13 cellular contexts compared by ENCODE assay signal in the genomic region with DNA sequence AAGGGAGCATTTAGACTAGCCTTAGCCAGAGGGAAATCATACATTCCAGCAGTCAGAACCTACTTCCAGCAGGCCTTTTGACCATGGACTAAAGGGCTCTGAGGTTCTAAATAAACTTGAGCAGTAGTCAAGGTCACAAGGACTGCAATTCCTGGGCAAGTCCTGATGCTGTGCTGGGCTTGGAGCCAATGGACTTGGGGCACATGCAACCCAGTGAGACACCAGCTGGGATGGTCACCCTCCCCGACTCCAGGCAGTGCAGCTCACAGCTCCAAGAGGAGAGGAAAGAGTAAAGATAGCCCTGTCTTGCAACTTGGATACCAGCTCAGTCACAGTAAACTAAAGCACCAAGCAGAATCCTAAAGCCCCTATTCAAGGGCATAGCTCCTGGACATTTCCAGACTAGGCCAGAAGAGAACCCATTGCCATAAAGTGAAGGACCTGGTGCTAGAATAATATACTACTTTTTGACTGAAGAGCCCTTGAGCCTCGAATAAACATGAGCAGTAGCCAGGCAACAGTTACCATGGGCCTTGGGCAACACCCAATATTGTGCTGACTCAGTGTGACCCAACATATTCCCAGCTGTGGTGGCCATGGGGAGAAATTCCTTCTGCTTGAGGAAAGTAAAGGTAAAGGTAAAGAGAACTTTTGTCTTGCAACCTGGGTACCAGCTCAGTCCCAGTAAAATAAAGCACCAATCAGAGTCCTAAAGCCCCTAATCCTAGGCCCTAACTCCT.
A peak's percentile ranks its signal among the peaks of the same experiment; 100 is the strongest.
DNase-seq lines count a peak whose midpoint lies in the region; ATAC-seq, FAIRE-seq and TF ChIP-seq lines count a peak whose summit lies in the region.
"Had no signal": no experiment of that assay in that cellular context is flagged by ENCODE, and none has a peak within 500 bp of the region (broad histone marks: within the 10 kb centered on the region; RNA-seq: fewer than 3 reads in every experiment).

No MANE protein-coding gene starts in this region.

- no peak overlapping the region for H2BK5ac ChIP-seq in H1 (ENCODE audit: low read depth, low read length)

- no peak overlapping the region for H3K56ac ChIP-seq in H1 (replicated peaks; ENCODE audit: insufficient read length, low read depth, low read length)

- WGBS in H1 (ENCODE audit: extremely low coverage in 1 of 2, insufficient coverage in 1 of 2, insufficient read length in 1 of 2, insufficient replicate concordance in 2 of 2, low coverage in 1 of 2, low lambda C conversion rate in 2 of 2, missing lambda C conversion rate in 1 of 2), 2 experiments, result 89% methylated on average over 2 of the region's 2 CpGs; no CpG with 5 or more reads in 1 of the 2 experiments
- 45 to 68% methylated on average over 2 of the region's 2 CpGs for WGBS in upper lobe of left lung, 2 donors

- no peak for TF ChIP-seq RAD21 in H1 (IDR thresholded peaks at IDR 0.05 in 1 of 2, conservative IDR thresholded peaks at IDR 0.05 in 1 of 2; ENCODE audit: low read depth in 2 of 2, low read length in 2 of 2)

- H3K79me1 ChIP-seq in H1 (ENCODE audit: low read depth, low read length), result no peaks in the 10 kb centered on the region

- H2AFZ ChIP-seq in H1 (ENCODE audit: low read length), result no peak overlapping the region

- no peak overlapping the region for H3K4me2 ChIP-seq in H1 (ENCODE audit: insufficient read depth in 1 of 2, low read depth in 2 of 2, low read length in 2 of 2)

- H3K36me3 ChIP-seq in H1 (ENCODE audit: control insufficient read depth in 2 of 4, insufficient read depth in 4 of 4, low read length in 3 of 4), result no peaks in the 10 kb centered on the region
- H3K36me3 ChIP-seq in upper lobe of left lung, result no peaks in the 10 kb centered on the region

- no peaks in the 10 kb centered on the region for H3K23me2 ChIP-seq in H1 (ENCODE audit: low read depth, low read length)

- TF ChIP-seq CTCF in H1 (IDR thresholded peaks at IDR 0.05; ENCODE audit: control extremely low read depth in 1 of 3, insufficient read depth in 1 of 3, low read depth in 1 of 3, low read length in 3 of 3), result no peak
- no peak for TF ChIP-seq CTCF in upper lobe of left lung (IDR thresholded peaks at IDR 0.05)

- no peak overlapping the region for H3K18ac ChIP-seq in H1 (ENCODE audit: extremely low read depth, low read length)

- no peak for FAIRE-seq in H1 (lab: Jason Lieb, UNC)
- FAIRE-seq: A204.1 had no signal

- no peak overlapping the region for H3K27ac ChIP-seq in H1 (ENCODE audit: low read depth, low read length)
- no peak overlapping the region for H3K27ac ChIP-seq in upper lobe of left lung

- no peak overlapping the region for H3K4ac ChIP-seq in H1 (replicated peaks; ENCODE audit: insufficient read length, low read depth, low read length)

- no peaks in the 10 kb centered on the region for H3K79me2 ChIP-seq in H1 (ENCODE audit: control insufficient read depth in 1 of 2, insufficient read depth in 2 of 2, low read length in 2 of 2)

- CTCF ChIA-PET in H1 (lab: Charles Lee; ENCODE audit: partially characterized antibody), result interaction anchor here (1.4 to 1.5 kb wide), 2 partner anchors 77 to 233 kb away, joined by 3 to 6 read pairs; no protein-coding TSS in a partner anchor

- no peak overlapping the region for H2BK15ac ChIP-seq in H1 (ENCODE audit: low read length)

- H2BK120ac ChIP-seq in H1 (replicated peaks; ENCODE audit: low read depth, low read length), result no peak overlapping the region

- H2BK12ac ChIP-seq in H1 (ENCODE audit: low read depth, low read length), result no peak overlapping the region

- no peak for TF ChIP-seq POLR2A in H1 (IDR thresholded peaks at IDR 0.05; ENCODE audit: control extremely low read depth in 1 of 2, low read depth in 2 of 2, low read length in 2 of 2)
- TF ChIP-seq POLR2A in upper lobe of left lung (IDR thresholded peaks at IDR 0.05), result no peak

- H3K4me3 ChIP-seq in H1 (ENCODE audit: extremely low read depth in 1 of 4, insufficient read depth in 2 of 4, low read depth in 3 of 4, low read length in 4 of 4) (no peak overlapping the region), upper lobe of left lung (no peak overlapping the region)

- no peaks in the 10 kb centered on the region for H3K4me1 ChIP-seq in H1 (replicated peaks in 1 of 4; ENCODE audit: control insufficient read depth in 3 of 4, insufficient read depth in 4 of 4, low read length in 3 of 4)
- H3K4me1 ChIP-seq in upper lobe of left lung, result peaks cover 0 to 4% (median 0%) of the 10 kb centered on the region in 4 donors

- intact Hi-C loops in head of caudate nucleus (cut with DNase I), result no loop called here

- peak; percentile 44 to 74 for ATAC-seq in upper lobe of left lung (ENCODE audit: low FRiP score in 2 of 2)
- ATAC-seq: activated naive CD8-positive, alpha-beta T cell treated with anti-CD3 and anti-CD28 coated beads, Interleukin-2, amount 50 U/mL, for 24 hours had no signal

- no peak overlapping the region for H3K9ac ChIP-seq in H1 (replicated peaks in 1 of 4; ENCODE audit: extremely low read depth in 1 of 4, low read depth in 3 of 4, low read length in 3 of 4)

- H3K14ac ChIP-seq in H1 (ENCODE audit: insufficient read length), result no peak overlapping the region

- H3K27me3 ChIP-seq in H1 (replicated peaks in 1 of 4; ENCODE audit: control insufficient read depth in 3 of 4, extremely low read depth in 1 of 4, insufficient read depth in 3 of 4, low read length in 3 of 4), result no peaks in the 10 kb centered on the region
- peaks cover 0 to 3% (median 0%) of the 10 kb centered on the region in 4 donors for H3K27me3 ChIP-seq in upper lobe of left lung

- peak; percentile 11 for DNase-seq in NCI-H1105 treated with DMSO at 0.1 percent for 48 hours (lab: John Stamatoyannopoulos, UW)
- no peak for DNase-seq in NCI-H1105 (lab: John Stamatoyannopoulos, UW)
- DNase-seq in NCI-H510A (lab: John Stamatoyannopoulos, UW), result peak; percentile 87
- no peak for DNase-seq in H1 (ENCODE audit: low read depth in 1 of 2, low spot score in 2 of 2)
- peak in 1 of 2 donors; percentile 73 for DNase-seq in upper lobe of left lung
- DNase-seq in DMS114 treated with DMSO at 0.1 percent for 48 hours (lab: John Stamatoyannopoulos, UW; ENCODE audit: unreplicated experiment), result no peak
- DNase-seq in head of caudate nucleus, result no peak
- DNase-seq in NCI-H1694 (lab: John Stamatoyannopoulos, UW), result no peak
- DNase-seq: activated naive CD8-positive, alpha-beta T cell treated with anti-CD3 and anti-CD28 coated beads, Interleukin-2, amount 50 U/mL, for 24 hours; Kasumi-1; nephron progenitor cell; NK-92 treated with Interleukin-12 subunit alpha and Interleukin-12 subunit beta, amount 100 ng/mL, for 24 hours had no signal

- no peaks in the 10 kb centered on the region for H4K20me1 ChIP-seq in H1 (replicated peaks in 1 of 2; ENCODE audit: control insufficient read depth in 1 of 2, insufficient read depth in 2 of 2, low read length in 2 of 2)

- H4K91ac ChIP-seq in H1 (replicated peaks; ENCODE audit: insufficient read length, low read length), result no peak overlapping the region

- H3K23ac ChIP-seq in H1 (ENCODE audit: insufficient read length), result no peak overlapping the region

- no peak overlapping the region for H4K8ac ChIP-seq in H1 (ENCODE audit: extremely low read depth, insufficient read depth, low read length)

- H4K5ac ChIP-seq in H1 (ENCODE audit: insufficient read length, low read depth, low read length), result no peak overlapping the region

- H3K9me3 ChIP-seq in H1 (ENCODE audit: insufficient read depth in 2 of 2, low read depth in 1 of 2, low read length in 1 of 2), result peaks cover 6 to 13% of the 10 kb centered on the region in 2 experiments; a peak in 3 of 4 replicates
- peaks cover 0 to 15% (median 5%) of the 10 kb centered on the region in 4 donors for H3K9me3 ChIP-seq in upper lobe of left lung

- TF ChIP-seq EP300 in H1 (IDR thresholded peaks at IDR 0.05; ENCODE audit: borderline replicate concordance in 1 of 2, low read depth in 2 of 2, low read length in 2 of 2) (no peak), upper lobe of left lung (IDR thresholded peaks at IDR 0.05) (no peak)

- no peak overlapping the region for H2AK5ac ChIP-seq in H1 (ENCODE audit: low read depth, low read length)

- POLR2A ChIA-PET in H1 (lab: Charles Lee; ENCODE audit: partially characterized antibody), result no interaction called here

- no peak overlapping the region for H2BK20ac ChIP-seq in H1 (ENCODE audit: low read length)

TF ChIP-seq in H1, 55 proteins besides CTCF, POLR2A, EP300 and RAD21:
- TF ChIP-seq NRF1 (IDR thresholded peaks at IDR 0.05; ENCODE audit: low read depth, low read length) (no peak), SIX5 (IDR thresholded peaks at IDR 0.05; ENCODE audit: low read depth, low read length) (no peak), KDM5A (IDR thresholded peaks at IDR 0.05; ENCODE audit: low read length) (no peak), SAP30 (IDR thresholded peaks at IDR 0.05; ENCODE audit: insufficient read depth, insufficient replicate concordance, low read length) (no peak), POLR2AphosphoS5 (IDR thresholded peaks at IDR 0.05; ENCODE audit: low read depth, low read length) (no peak), BACH1 (IDR thresholded peaks at IDR 0.05; ENCODE audit: low read length) (peak; percentile 84), MAFK (IDR thresholded peaks at IDR 0.05; ENCODE audit: low read depth, low read length) (peak; percentile 74), EGR1 (IDR thresholded peaks at IDR 0.05; ENCODE audit: borderline replicate concordance, low read depth, low read length) (no peak)

Comparison
In these comparisons a context has a peak if more than half of its experiments do, and no peak if none do; other contexts are left out.
1. DNase-seq: peak in NCI-H1105 treated with DMSO at 0.1 percent for 48 hours (single experiment) and NCI-H510A (single experiment); none in NCI-H1105 (single experiment), H1 (0 of 2), DMS114 treated with DMSO at 0.1 percent for 48 hours (single experiment), head of caudate nucleus (0 of 42) and NCI-H1694 (single experiment).